In genomic region chr3:107432646-107433045, GRCh38 we compare ENCODE assay signal across 9 cellular contexts. TPM values are rescaled to one million over a fixed set of nuclear protein-coding genes. Genes with fewer than 3 reads are reported as not detected.
DNase-seq lines count a peak whose midpoint lies in the region; ATAC-seq and TF ChIP-seq lines count a peak whose summit lies in the region.
"Had no signal": no experiment of that assay in that cellular context is flagged by ENCODE, and none has a peak within 500 bp of the region (broad histone marks: within the 10 kb centered on the region; RNA-seq: fewer than 3 reads in every experiment).

No MANE protein-coding gene starts in this region.

- peaks cover 0 to 5% (median 0%) of the 10 kb centered on the region in 5 experiments for H3K9me3 Mint-ChIP-seq in brain

- peaks cover 17% of the 10 kb centered on the region for H3K27me3 Mint-ChIP-seq in brain

- H3K4me1 Mint-ChIP-seq in brain, result peaks cover 36% of the 10 kb centered on the region

- peaks cover 0 to 4% of the 10 kb centered on the region in 2 donors for H3K27me3 ChIP-seq in mucosa of rectum (ENCODE audit: control insufficient read depth in 2 of 2, insufficient read depth in 2 of 2, low read length in 2 of 2)

- H3K9ac ChIP-seq in mucosa of rectum (ENCODE audit: low read depth in 1 of 2, low read length in 2 of 2), result no peak overlapping the region

- no peaks in the 10 kb centered on the region for H3K9me3 ChIP-seq in mucosa of rectum (ENCODE audit: control insufficient read depth in 2 of 2, low read length in 2 of 2)

- no peak overlapping the region for H3K27ac ChIP-seq in mucosa of rectum (ENCODE audit: low read depth in 2 of 2, low read length in 2 of 2)

- peak overlapping the region in 3 of 5 experiments; percentile 90 to 99 (median 97) for H3K27ac Mint-ChIP-seq in brain

- no peak for ATAC-seq in GM19023 (IDR thresholded peaks at IDR 0.05; ENCODE audit: unreplicated experiment)
- no peak for ATAC-seq in GM18873 (IDR thresholded peaks at IDR 0.05; ENCODE audit: low FRiP score, unreplicated experiment)
- no peak for ATAC-seq in GM21576 (IDR thresholded peaks at IDR 0.05; ENCODE audit: unreplicated experiment)

- H3K36me3 Mint-ChIP-seq in brain, result no peaks in the 10 kb centered on the region

- TF ChIP-seq CTCF in AG10803 (conservative IDR thresholded peaks at IDR 0.05; ENCODE audit: low read length), result no peak
- no peak for TF ChIP-seq CTCF in brain (conservative IDR thresholded peaks at IDR 0.05)

- H3K4me3 Mint-ChIP-seq in brain, result peak overlapping the region; percentile 89 to 97 (median 95)

- DNase-seq in AG10803 (ENCODE audit: low read depth) (no peak), HT-29 (ENCODE audit: low spot score) (peak; percentile 38), SK-N-DZ (ENCODE audit: low spot score) (no peak)
- DNase-seq: GDM1 had no signal

- H3K36me3 ChIP-seq in mucosa of rectum (ENCODE audit: control insufficient read depth in 2 of 2, insufficient read depth in 2 of 2, low read length in 2 of 2), result no peaks in the 10 kb centered on the region

- peak overlapping the region; percentile 76; the same call in 1 of the 2 replicates for H3K4me3 ChIP-seq in AG10803 (ENCODE audit: low read length)
- peak overlapping the region; percentile 81 to 92 for H3K4me3 ChIP-seq in mucosa of rectum (ENCODE audit: low read length in 2 of 2)

- peaks cover 11 to 16% of the 10 kb centered on the region in 2 donors for H3K4me1 ChIP-seq in mucosa of rectum (ENCODE audit: control insufficient read depth in 2 of 2, insufficient read depth in 2 of 2, low read length in 2 of 2)

RNA-seq across cellular contexts. Expression of gene CCDC54, which starts 55.4 kb away (rescaled TPM):
- not detected in 2 replicates for total RNA-seq in HT-29 (2014; rRNA removed; shearing (Covaris generic))
- not detected for polyA plus RNA-seq in brain (ENCODE audit: insufficient read depth, low read depth, low replicate concordance)
- not detected in 2 replicates for polyA plus RNA-seq in SK-N-DZ (2014; cell fraction: cytosol; rRNA removed)
- polyA plus RNA-seq in SK-N-DZ (2014; cell fraction: nucleus; rRNA removed), result not detected in 2 replicates
